ENCODE assay signal across 8 cellular contexts in genomic region chr5:1261643-1262042, GRCh38. TPM values are rescaled to one million over a fixed set of nuclear protein-coding genes. Genes with fewer than 3 reads are reported as not detected.
"Had no signal": no experiment of that assay in that cellular context is flagged by ENCODE, and none has a peak within 500 bp of the region (broad histone marks: within the 10 kb centered on the region; RNA-seq: fewer than 3 reads in every experiment).

No MANE protein-coding gene starts in this region.

- H3K27ac ChIP-seq: HL-60 had no signal

- H3K4me3 Mint-ChIP-seq: IgD-negative memory B cell had no signal

- DNase-seq: KBM-7 had no signal

- ATAC-seq: HepG2, K562 had no signal

- H3K4me1 Mint-ChIP-seq: IgD-negative memory B cell had no signal

- H3K4me3 ChIP-seq: K562 had no signal

RNA-seq across cellular contexts. Expression of gene TERT, which starts 33.2 kb away (rescaled TPM):
- total RNA-seq: IMR-90 had no signal
- polyA plus RNA-seq: IgD-negative memory B cell, IMR-90 had no signal

RNA-seq across cellular contexts. Expression of gene SLC6A18, which starts 36.5 kb away (rescaled TPM):
- total RNA-seq: HepG2, HT-29, HT1080, IMR-90, K562 had no signal
- polyA plus RNA-seq: HepG2, IgD-negative memory B cell, IMR-90, K562 had no signal
